Comparison of ENCODE assay signal across 8 cellular contexts in the genomic region with DNA sequence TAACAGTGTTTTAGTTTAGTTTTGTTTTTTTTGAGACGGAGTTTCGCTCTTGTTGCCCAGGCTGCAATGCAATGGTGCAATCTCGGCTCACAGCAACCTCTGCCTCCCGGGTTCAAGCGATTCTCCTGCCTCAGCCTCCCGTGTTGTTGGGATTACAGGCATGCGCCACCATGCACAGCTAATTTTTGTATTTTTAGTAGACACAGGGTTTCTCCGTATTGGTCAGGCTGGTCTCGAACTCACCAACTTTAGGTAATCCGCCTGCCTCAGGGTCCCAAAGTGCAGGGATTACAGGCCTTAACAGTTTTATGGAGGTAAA. TPM values are rescaled to one million over a fixed set of nuclear protein-coding genes. Genes with fewer than 3 reads are reported as not detected.
DNase-seq lines count a peak whose midpoint lies in the region; ATAC-seq and TF ChIP-seq lines count a peak whose summit lies in the region.
"Not testable (repeated sequence)": the region's sequence is repeated elsewhere in the genome, so short reads cannot be mapped to it uniquely, and the experiment has no call there.

No MANE protein-coding gene starts in this region.

- ATAC-seq in GM19395 (IDR thresholded peaks at IDR 0.05; ENCODE audit: unreplicated experiment) (peak; percentile 16), HG03558 (IDR thresholded peaks at IDR 0.05; ENCODE audit: extremely low read depth, unreplicated experiment) (peak; percentile 1)
- not testable (repeated sequence) for ATAC-seq in gastroesophageal sphincter

- peaks cover 21% of the 10 kb centered on the region for H3K4me1 Mint-ChIP-seq in T-helper 2 cell treated with Interferon-gamma antibody and Interleukin-4, amounts not matched to agents 5 μg/mL and 100 μg/mL, for 36 hours (ENCODE audit: low read depth)

- H3K4me2 ChIP-seq in smooth muscle cell: peak overlapping the region; percentile 94

- H3K27me3 ChIP-seq in brain microvascular endothelial cell (replicated peaks); gastroesophageal sphincter; mucosa of stomach (ENCODE audit: control insufficient read depth, insufficient read depth, low read length); smooth muscle cell (ENCODE audit: low read depth): not testable (repeated sequence)

- H3K4me1 ChIP-seq in gastroesophageal sphincter: peaks cover 4 to 45% (median 19%) of the 10 kb centered on the region in 3 donors
- not testable (repeated sequence) for H3K4me1 ChIP-seq in mucosa of stomach (ENCODE audit: control insufficient read depth, insufficient read depth, low read length); smooth muscle cell (ENCODE audit: low read depth)

- H3K4me3 Mint-ChIP-seq in T-helper 2 cell treated with Interferon-gamma antibody and Interleukin-4, amounts not matched to agents 5 μg/mL and 100 μg/mL, for 36 hours: peak overlapping the region; percentile 94

- H2AFZ ChIP-seq in smooth muscle cell (ENCODE audit: low read depth): peak overlapping the region; percentile 97

- in situ Hi-C loops in brain microvascular endothelial cell (cut with HindIII; ENCODE audit: low pct_ligation_motif_present, low sequenced_read_pairs): not testable (repeated sequence)

- not testable (repeated sequence) for H3K36me3 ChIP-seq in brain microvascular endothelial cell (replicated peaks); gastroesophageal sphincter; mucosa of stomach (ENCODE audit: control insufficient read depth, insufficient read depth, low read length); smooth muscle cell (ENCODE audit: low read depth)

- H3K9ac ChIP-seq in mucosa of stomach (ENCODE audit: low read length): peak overlapping the region; percentile 95
- H3K9ac ChIP-seq in smooth muscle cell (ENCODE audit: low read depth): peak overlapping the region; percentile 31

- H3K36me3 Mint-ChIP-seq in T-helper 2 cell treated with Interferon-gamma antibody and Interleukin-4, amounts not matched to agents 5 μg/mL and 100 μg/mL, for 36 hours (ENCODE audit: low read depth): peaks cover 13% of the 10 kb centered on the region

- not testable (repeated sequence) for TF ChIP-seq POLR2A in gastroesophageal sphincter (IDR thresholded peaks at IDR 0.05)

- H3K27ac Mint-ChIP-seq in T-helper 2 cell treated with Interferon-gamma antibody and Interleukin-4, amounts not matched to agents 5 μg/mL and 100 μg/mL, for 36 hours: peak overlapping the region; percentile 96

- H3K27ac ChIP-seq in brain microvascular endothelial cell: peak overlapping the region; percentile 20
- peak overlapping the region in 3 of 4 donors; percentile 87 to 88 (median 87) for H3K27ac ChIP-seq in gastroesophageal sphincter
- peak overlapping the region; percentile 77 for H3K27ac ChIP-seq in smooth muscle cell (ENCODE audit: low read depth)

- TF ChIP-seq CTCF in AG10803 (conservative IDR thresholded peaks at IDR 0.05; ENCODE audit: low read length); brain microvascular endothelial cell (IDR thresholded peaks at IDR 0.05; ENCODE audit: low read depth, low read length, missing control alignments); gastroesophageal sphincter (IDR thresholded peaks at IDR 0.05); smooth muscle cell (IDR thresholded peaks at IDR 0.05; ENCODE audit: borderline replicate concordance, insufficient read depth, poor library complexity, severe bottlenecking): not testable (repeated sequence)

- H3K4me3 ChIP-seq in AG10803 (ENCODE audit: low read length) (peak overlapping the region; percentile 98), brain microvascular endothelial cell (ENCODE audit: low read depth, low read length) (peak overlapping the region; percentile 98), gastroesophageal sphincter (peak overlapping the region; percentile 65 to 85), mucosa of stomach (ENCODE audit: low read length) (peak overlapping the region; percentile 96), smooth muscle cell (peak overlapping the region; percentile 95)

- H3K79me2 ChIP-seq in smooth muscle cell (ENCODE audit: low read depth): peaks cover 43% of the 10 kb centered on the region

- not testable (repeated sequence) for H3K9me3 Mint-ChIP-seq in T-helper 2 cell treated with Interferon-gamma antibody and Interleukin-4, amounts not matched to agents 5 μg/mL and 100 μg/mL, for 36 hours

- not testable (repeated sequence) for H3K9me3 ChIP-seq in gastroesophageal sphincter; mucosa of stomach (ENCODE audit: control insufficient read depth, low read length); smooth muscle cell (replicated peaks; ENCODE audit: low read depth)

- H3K27me3 Mint-ChIP-seq in T-helper 2 cell treated with Interferon-gamma antibody and Interleukin-4, amounts not matched to agents 5 μg/mL and 100 μg/mL, for 36 hours (ENCODE audit: low read depth): not testable (repeated sequence)

- TF ChIP-seq EP300 in gastroesophageal sphincter (IDR thresholded peaks at IDR 0.05): not testable (repeated sequence)

- peaks cover 12% of the 10 kb centered on the region for H4K20me1 ChIP-seq in smooth muscle cell (ENCODE audit: low read depth)

- H3F3A ChIP-seq in smooth muscle cell (ENCODE audit: low read depth): not testable (repeated sequence)

- DNase-seq in AG10803 (ENCODE audit: low read depth); T-helper 2 cell treated with Interferon-gamma antibody and Interleukin-4, amounts not matched to agents 5 μg/mL and 100 μg/mL, for 36 hours (ENCODE audit: low spot score); brain microvascular endothelial cell; smooth muscle cell (lab: John Stamatoyannopoulos, UW; ENCODE audit: unreplicated experiment): not testable (repeated sequence)

- WGBS in gastroesophageal sphincter (ENCODE audit: low coverage in 1 of 2), 2 donors: 3 to 30% methylated on average over 6 to 9 of the region's 10 CpGs
- 65% methylated on average over 10 of the region's 10 CpGs for WGBS in smooth muscle cell (ENCODE audit: low lambda C conversion rate)

RNA-seq across cellular contexts. Expression of gene AQR, which starts 0.5 kb away (rescaled TPM):
- total RNA-seq in gastroesophageal sphincter: 10 to 100 TPM; 16.4 to 26.9 (median 24.7) TPM
- total RNA-seq in smooth muscle cell: 33.6 and 38.3 TPM in 2 replicates
- 11.6 and 13.0 TPM in 2 replicates for polyA plus RNA-seq in smooth muscle cell

RNA-seq across cellular contexts. Expression of gene ZNF770, which starts 18.0 kb away (rescaled TPM):
- total RNA-seq in gastroesophageal sphincter (10 to 100 TPM; 20.9 to 27.4 (median 24.2) TPM), smooth muscle cell (28.7 and 31.1 TPM in 2 replicates)
- 32.4 and 34.2 TPM in 2 replicates for polyA plus RNA-seq in smooth muscle cell

Comparison
In these comparisons a context has a peak if more than half of its experiments do, and no peak if none do; other contexts are left out.
1. H3K27ac ChIP-seq: peak in every context shown above with its lines; median percentile 87 in gastroesophageal sphincter; 77 in smooth muscle cell; 20 in brain microvascular endothelial cell.